8 cellular contexts compared by ENCODE assay signal in the genomic region with DNA sequence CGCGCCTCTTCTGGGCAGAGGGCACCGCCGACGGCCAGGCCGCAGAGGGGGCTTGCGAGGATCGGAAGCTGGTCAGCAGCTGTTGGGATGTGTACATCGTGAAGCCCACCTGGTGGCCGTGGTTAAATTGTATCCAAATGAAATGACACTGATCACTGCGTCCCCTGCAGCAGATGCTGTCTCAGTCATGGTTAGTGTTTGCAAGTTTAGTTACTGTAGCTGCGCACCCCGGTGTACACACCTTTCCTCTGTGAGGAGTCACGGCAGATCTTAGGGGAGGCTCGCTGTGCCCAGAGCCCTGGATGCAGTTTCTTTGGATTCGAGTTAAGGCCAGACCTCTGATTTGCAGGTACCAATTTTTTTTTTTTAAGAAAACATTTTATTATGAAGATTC. TPM values are rescaled to one million over a fixed set of nuclear protein-coding genes. Genes with fewer than 3 reads are reported as not detected.
A peak's percentile ranks its signal among the peaks of the same experiment; 100 is the strongest.
DNase-seq lines count a peak whose midpoint lies in the region; ATAC-seq and TF ChIP-seq lines count a peak whose summit lies in the region.

No MANE protein-coding gene starts in this region.

- H3K27ac Mint-ChIP-seq in neural crest cell (ENCODE audit: unreplicated experiment) = no peak overlapping the region

- peak overlapping the region; percentile 97 for H3K4me3 ChIP-seq in DOHH2 (ENCODE audit: low read length)
- peak overlapping the region; percentile 85 for H3K4me3 ChIP-seq in SJCRH30
- H3K4me3 ChIP-seq in epithelial cell of esophagus (ENCODE audit: low read length) = peak overlapping the region; percentile 81

- H3K9me3 Mint-ChIP-seq in neural crest cell = no peaks in the 10 kb centered on the region

- H3K9me3 ChIP-seq in DOHH2 (ENCODE audit: control insufficient read depth, insufficient read depth, low read length) = no peaks in the 10 kb centered on the region
- H3K9me3 ChIP-seq in SJCRH30 (replicated peaks) = no peaks in the 10 kb centered on the region

- H3K36me3 Mint-ChIP-seq in neural crest cell (ENCODE audit: low read depth) = no peaks in the 10 kb centered on the region

- no peaks in the 10 kb centered on the region for H3K9me2 ChIP-seq in DOHH2 (replicated peaks; ENCODE audit: control insufficient read depth, low read length)

- H3K27me3 Mint-ChIP-seq in neural crest cell (ENCODE audit: low read depth) = no peaks in the 10 kb centered on the region

- peaks cover 60% of the 10 kb centered on the region for H3K79me2 ChIP-seq in DOHH2 (ENCODE audit: control insufficient read depth, low read length)

- no peaks in the 10 kb centered on the region for H3K27me3 ChIP-seq in DOHH2 (ENCODE audit: control insufficient read depth, low read length)
- H3K27me3 ChIP-seq in SJCRH30 = no peaks in the 10 kb centered on the region

- DNase-seq in SJCRH30 (peak; percentile 32 to 41), epithelial cell of esophagus (ENCODE audit: low read depth) (peak; percentile 53), neural crest cell (ENCODE audit: low read depth, low spot score) (no peak), AG08396 (ENCODE audit: low spot score) (no peak), NCI-H1694 (lab: John Stamatoyannopoulos, UW) (no peak)

- H3K4me1 Mint-ChIP-seq in neural crest cell = peaks cover 33% of the 10 kb centered on the region

- TF ChIP-seq CTCF in DOHH2 (IDR thresholded peaks at IDR 0.05; ENCODE audit: low read depth, low read length, poor library complexity, severe bottlenecking) (peak; percentile 15), epithelial cell of esophagus (IDR thresholded peaks at IDR 0.05; ENCODE audit: insufficient read depth, low read depth, low read length, missing control alignments) (no peak), neural crest cell (conservative IDR thresholded peaks at IDR 0.05) (no peak)

- H3K4me2 ChIP-seq in DOHH2 (ENCODE audit: low read length) = peak overlapping the region; percentile 87

- H3K36me3 ChIP-seq in DOHH2 (ENCODE audit: control insufficient read depth, low read length) (peaks cover 51% of the 10 kb centered on the region), SJCRH30 (peaks cover 16% of the 10 kb centered on the region)

- H3K4me1 ChIP-seq in DOHH2 (ENCODE audit: control insufficient read depth, low read length) (peaks cover 29% of the 10 kb centered on the region), SJCRH30 (peaks cover 3% of the 10 kb centered on the region; the same call in 1 of the 2 replicates)

- H3F3A ChIP-seq in DOHH2 (ENCODE audit: control insufficient read depth, insufficient read depth) = peaks cover 3% of the 10 kb centered on the region; the same call in 1 of the 2 replicates

- peak overlapping the region; percentile 82 for H3K4me3 Mint-ChIP-seq in neural crest cell

- peaks cover 8% of the 10 kb centered on the region; the same call in 1 of the 2 replicates for H4K20me1 ChIP-seq in DOHH2 (ENCODE audit: control insufficient read depth, insufficient read depth, low read depth, low read length)

- H3K27ac ChIP-seq in DOHH2 (ENCODE audit: low read depth, low read length) (0 out of 2 replicates have a peak overlapping the region, but pooled peaks have one; percentile 37), SJCRH30 (peak overlapping the region; percentile 68)

- ATAC-seq in HG02588 (IDR thresholded peaks at IDR 0.05; ENCODE audit: unreplicated experiment) (peak; percentile 3), GM18498 (IDR thresholded peaks at IDR 0.05; ENCODE audit: unreplicated experiment) (no peak)

RNA-seq across cellular contexts. Expression of a gene that starts 0.7 kb away (rescaled TPM):
- 63.8 and 71.3 TPM in 2 replicates for total RNA-seq in SJCRH30 (2014; rRNA removed; shearing (Covaris generic))
- 38.2 and 40.3 TPM in 2 replicates for total RNA-seq in neural crest cell

RNA-seq across cellular contexts. Expression of a gene that starts 34.4 kb away (rescaled TPM):
- 49.4 and 51.8 TPM in 2 replicates for total RNA-seq in SJCRH30 (2014; rRNA removed; shearing (Covaris generic))
- 24.0 and 25.8 TPM in 2 replicates for total RNA-seq in neural crest cell

RNA-seq across cellular contexts. Expression of a gene that starts 34.5 kb away (rescaled TPM):
- total RNA-seq in SJCRH30 (2014; rRNA removed; shearing (Covaris generic)) = 0.23 and 0.40 TPM in 2 replicates
- 1.7 and 1.9 TPM in 2 replicates for total RNA-seq in neural crest cell

Comparison
In these comparisons a context has a peak if more than half of its experiments do, and no peak if none do; other contexts are left out.
1. DNase-seq: peak in SJCRH30 (2 of 2) and epithelial cell of esophagus (single experiment); none in neural crest cell (single experiment), AG08396 (single experiment) and NCI-H1694 (single experiment).
2. Peak in every context shown above with its lines, with median percentiles within 50 percentile points of each other: H3K4me3 ChIP-seq.